ENCODE assay signal across 1 cellular context in genomic region chr2:11983401-11983800, GRCh38.
TF ChIP-seq lines count a peak whose summit lies in the region.

No MANE protein-coding gene starts in this region.

TF ChIP-seq in IMR-90, 13 proteins besides CTCF, POLR2A, EP300 and RAD21:
- TF ChIP-seq NFE2L2 (IDR thresholded peaks at IDR 0.05; ENCODE audit: low read depth, low read length): no peak
- TF ChIP-seq FOS (IDR thresholded peaks at IDR 0.05; ENCODE audit: low read depth, low read length): no peak
- TF ChIP-seq SMC3 (IDR thresholded peaks at IDR 0.05; ENCODE audit: low read depth, low read length): no peak
- no peak for TF ChIP-seq USF2 (IDR thresholded peaks at IDR 0.05; ENCODE audit: low read depth, low read length)
- no peak for TF ChIP-seq MXI1 (IDR thresholded peaks at IDR 0.05; ENCODE audit: borderline replicate concordance, low read depth, low read length)
- no peak for TF ChIP-seq MAFK (IDR thresholded peaks at IDR 0.05; ENCODE audit: low read depth, low read length)
- no peak for TF ChIP-seq RFX5 (IDR thresholded peaks at IDR 0.05; ENCODE audit: low read depth, low read length)
- TF ChIP-seq ELK1 (IDR thresholded peaks at IDR 0.05; ENCODE audit: borderline replicate concordance, low read depth, low read length): no peak
- TF ChIP-seq RCOR1 (IDR thresholded peaks at IDR 0.05; ENCODE audit: insufficient replicate concordance, low read length): no peak
- TF ChIP-seq BHLHE40 (IDR thresholded peaks at IDR 0.05; ENCODE audit: low read depth, low read length): no peak
- no peak for TF ChIP-seq CEBPB (IDR thresholded peaks at IDR 0.05; ENCODE audit: low read depth, low read length)
- TF ChIP-seq CHD1 (IDR thresholded peaks at IDR 0.05; ENCODE audit: low read depth, low read length): no peak
- TF ChIP-seq MAZ (IDR thresholded peaks at IDR 0.05; ENCODE audit: borderline replicate concordance, low read depth, low read length): no peak
